Comparison of ENCODE assay signal across 19 cellular contexts in genomic region chr7:24721378-24722030, GRCh38. TPM values are rescaled to one million over a fixed set of nuclear protein-coding genes. Genes with fewer than 3 reads are reported as not detected.
DNase-seq lines count a peak whose midpoint lies in the region; ATAC-seq, FAIRE-seq and TF ChIP-seq lines count a peak whose summit lies in the region.
"Had no signal": no experiment of that assay in that cellular context is flagged by ENCODE, and none has a peak within 500 bp of the region (broad histone marks: within the 10 kb centered on the region; RNA-seq: fewer than 3 reads in every experiment).

No MANE protein-coding gene starts in this region.

- TF ChIP-seq CTCF in left ventricle myocardium inferior (IDR thresholded peaks at IDR 0.05; ENCODE audit: borderline replicate concordance) (no peak), PC-3 (conservative IDR thresholded peaks at IDR 0.05; ENCODE audit: low read depth, low read length) (peak; percentile 29; the same call in 1 of the 2 replicates), keratinocyte (optimal IDR thresholded peaks at IDR 0.05 in 1 of 3, IDR thresholded peaks at IDR 0.05 in 1 of 3, conservative IDR thresholded peaks at IDR 0.05 in 1 of 3; ENCODE audit: extremely low read depth in 1 of 3, insufficient read depth in 2 of 3, low read length in 3 of 3) (no peak), upper lobe of right lung (IDR thresholded peaks at IDR 0.05) (no peak), GM13976 (IDR thresholded peaks at IDR 0.05; ENCODE audit: borderline replicate concordance, control extremely low read depth, extremely low read depth, insufficient read depth, missing control alignments) (no peak)

- H3K9ac ChIP-seq in PC-3 (ENCODE audit: low read length) (no peak overlapping the region), keratinocyte (ENCODE audit: control insufficient read depth, extremely low read depth, insufficient read depth, low read length) (no peak overlapping the region)

- dilution Hi-C loops in keratinocyte (cut with MboI; ENCODE audit: extremely low pct_ligation_motif_present, low sequenced_read_pairs), result no loop called here

- peak overlapping the region; percentile 57 for H3K4me2 ChIP-seq in PC-3 (ENCODE audit: low read length)
- peak overlapping the region; percentile 29 for H3K4me2 ChIP-seq in keratinocyte (ENCODE audit: control insufficient read depth, extremely low read depth, insufficient read depth, low read depth, low read length)

- CTCF ChIA-PET in PC-3 (lab: Charles Lee), result interaction anchor here (0.6 kb wide), 1 partner anchor 91 kb away, joined by 3 read pairs; no protein-coding TSS in a partner anchor

- DNase-seq in cardiac septum (ENCODE audit: low spot score), result peak; percentile 35
- DNase-seq in left ventricle myocardium inferior, result no peak
- peak; percentile 74 for DNase-seq in PC-3
- peak; percentile 50 for DNase-seq in keratinocyte (ENCODE audit: low read depth, low spot score)
- DNase-seq in upper lobe of right lung, result no peak
- DNase-seq in G401 (ENCODE audit: low spot score), result no peak
- no peak for DNase-seq in SKM-1 treated with dmso at 0.1 percent for 144 hours (lab: John Stamatoyannopoulos, UW; ENCODE audit: unreplicated experiment)
- DNase-seq in GM13976 (ENCODE audit: low spot score), result no peak
- DNase-seq: activated naive CD4-positive, alpha-beta T cell treated with anti-CD3 and anti-CD28 coated beads for 36 hours; colonic mucosa; gastrocnemius medialis; lower lobe of right lung; natural killer cell; NCI-H2171; SIG-M5; stimulated activated naive CD8-positive, alpha-beta T cell treated with anti-CD3 and anti-CD28 coated beads, Interleukin-15, amount 100 ng/mL, for 72 hours; T1000 had no signal

- no peaks in the 10 kb centered on the region for H3F3A ChIP-seq in PC-3 (ENCODE audit: low read length, unreplicated experiment)

- H3K27ac ChIP-seq in left ventricle myocardium inferior (replicated peaks) (no peak overlapping the region), PC-3 (ENCODE audit: low read length) (peak overlapping the region; percentile 43), keratinocyte (ENCODE audit: control insufficient read depth, insufficient read depth, low read length) (no peak overlapping the region), upper lobe of right lung (no peak overlapping the region)
- H3K27ac ChIP-seq: ascending aorta, colonic mucosa, gastrocnemius medialis, lower lobe of right lung had no signal

- no peak for FAIRE-seq in keratinocyte (lab: Jason Lieb, UNC)
- FAIRE-seq: GM18507 had no signal

- no peaks in the 10 kb centered on the region for H4K20me1 ChIP-seq in PC-3 (ENCODE audit: low read length)
- no peaks in the 10 kb centered on the region for H4K20me1 ChIP-seq in keratinocyte (ENCODE audit: control insufficient read depth, extremely low read depth, insufficient read depth, low read length)

- intact Hi-C loops in cardiac septum (cut with DNase I), result no loop called here
- intact Hi-C loops in left ventricle myocardium inferior (cut with micrococcal nuclease), result no loop called here
- intact Hi-C loops in PC-3 (cut with micrococcal nuclease), result no loop called here
- intact Hi-C loops in upper lobe of right lung (cut with DNase I), result no loop called here

- H3K27me3 ChIP-seq in left ventricle myocardium inferior (ENCODE audit: low read depth) (no peaks in the 10 kb centered on the region), PC-3 (ENCODE audit: low read length) (no peaks in the 10 kb centered on the region), keratinocyte (ENCODE audit: control insufficient read depth, extremely low read depth, insufficient read depth, low read length) (no peaks in the 10 kb centered on the region), upper lobe of right lung (no peaks in the 10 kb centered on the region)
- H3K27me3 ChIP-seq: ascending aorta, colonic mucosa, gastrocnemius medialis had no signal

- H2AFZ ChIP-seq in PC-3 (ENCODE audit: low read length) (peak overlapping the region; percentile 60), keratinocyte (ENCODE audit: control insufficient read depth, low read length) (no peak overlapping the region)

- ATAC-seq in PC-3, result peak; percentile 66
- peak; percentile 10 for ATAC-seq in upper lobe of right lung
- ATAC-seq: gastrocnemius medialis; lower lobe of right lung; natural killer cell; stimulated activated naive CD8-positive, alpha-beta T cell treated with anti-CD3 and anti-CD28 coated beads, Interleukin-15, amount 100 ng/mL, for 72 hours had no signal

- POLR2A ChIA-PET in PC-3 (lab: Charles Lee; ENCODE audit: unreplicated experiment), result no interaction called here

- H3K9me3 ChIP-seq in left ventricle myocardium inferior (replicated peaks), result no peaks in the 10 kb centered on the region
- H3K9me3 ChIP-seq in PC-3 (ENCODE audit: low read length), result no peaks in the 10 kb centered on the region
- H3K9me3 ChIP-seq in keratinocyte (ENCODE audit: control insufficient read depth, low read depth, low read length), result no peaks in the 10 kb centered on the region
- no peaks in the 10 kb centered on the region for H3K9me3 ChIP-seq in upper lobe of right lung
- H3K9me3 ChIP-seq: ascending aorta, colonic mucosa, gastrocnemius medialis, lower lobe of right lung had no signal

- in situ Hi-C loops in G401 (cut with HindIII; ENCODE audit: low sequenced_read_pairs) (no loop called here), GM13976 (cut with MboI; ENCODE audit: low sequenced_read_pairs, unreplicated experiment) (no loop called here)

- H3K4me3 ChIP-seq in left ventricle myocardium inferior (no peak overlapping the region), PC-3 (ENCODE audit: low read length) (no peak overlapping the region; the same call in 1 of the 2 replicates), keratinocyte (ENCODE audit: control insufficient read depth in 2 of 3, extremely low read depth in 1 of 3, insufficient read depth in 2 of 3, low read depth in 1 of 3, low read length in 3 of 3) (no peak overlapping the region), upper lobe of right lung (no peak overlapping the region)
- H3K4me3 ChIP-seq: ascending aorta, colonic mucosa, gastrocnemius medialis, lower lobe of right lung had no signal

- no peaks in the 10 kb centered on the region for H3K36me3 ChIP-seq in left ventricle myocardium inferior
- no peaks in the 10 kb centered on the region for H3K36me3 ChIP-seq in PC-3 (ENCODE audit: low read depth, low read length)
- peaks cover 18 to 37% of the 10 kb centered on the region in 2 experiments for H3K36me3 ChIP-seq in keratinocyte (ENCODE audit: control insufficient read depth in 2 of 2, extremely low read depth in 1 of 2, insufficient read depth in 2 of 2, low read length in 2 of 2)
- H3K36me3 ChIP-seq in upper lobe of right lung, result no peaks in the 10 kb centered on the region
- H3K36me3 ChIP-seq: colonic mucosa, gastrocnemius medialis, lower lobe of right lung had no signal

- H3K9me2 ChIP-seq in PC-3 (replicated peaks; ENCODE audit: low read length), result no peaks in the 10 kb centered on the region

- no TSS peak for BruUV-seq in PC-3 (replicated peaks; lab: Mats Ljungman, UMichigan)

- H3K4me1 ChIP-seq in left ventricle myocardium inferior (no peaks in the 10 kb centered on the region), PC-3 (ENCODE audit: insufficient read depth, low read length) (peaks cover 12% of the 10 kb centered on the region), keratinocyte (ENCODE audit: control insufficient read depth, extremely low read depth, insufficient read depth, low read length) (peaks cover 14% of the 10 kb centered on the region), upper lobe of right lung (no peaks in the 10 kb centered on the region)
- H3K4me1 ChIP-seq: ascending aorta, colonic mucosa, lower lobe of right lung had no signal

- peaks cover 5% of the 10 kb centered on the region for H3K9me1 ChIP-seq in keratinocyte (ENCODE audit: control insufficient read depth, extremely low read depth, insufficient read depth, low read length)

- H3K79me2 ChIP-seq in PC-3 (ENCODE audit: low read length), result no peaks in the 10 kb centered on the region
- H3K79me2 ChIP-seq in keratinocyte (ENCODE audit: control insufficient read depth, insufficient read depth, low read length), result peaks cover 20% of the 10 kb centered on the region

RNA-seq across cellular contexts. Expression of gene GSDME, which starts 35.8 kb away (rescaled TPM):
- 7.5 TPM for total RNA-seq in cardiac septum
- total RNA-seq in left ventricle myocardium inferior, result 5.6 TPM
- total RNA-seq in PC-3 (2014; rRNA removed), result 12.0 and 16.6 TPM in 2 replicates
- polyA plus RNA-seq in keratinocyte, result 81.7 to 105 TPM (median 95.6 TPM) in 3 replicates
- 83.9 TPM for polyA plus RNA-seq in keratinocyte (2011; ENCODE audit: low read depth)
- polyA plus RNA-seq in keratinocyte (2011; cell fraction: cytosol; rRNA removed), result 71.7 and 85.2 TPM in 2 replicates
- 134 and 143 TPM in 2 replicates for polyA plus RNA-seq in keratinocyte (2011; cell fraction: nucleus; rRNA removed)
- 59.5 and 86.4 TPM in 2 replicates for polyA plus RNA-seq in keratinocyte (2012; ENCODE audit: low replicate concordance)
- 71.0 to 119 TPM (median 96.2 TPM) in 3 replicates for polyA minus RNA-seq in keratinocyte
- polyA minus RNA-seq in keratinocyte (2011; cell fraction: cytosol; rRNA and poly(A)+ RNA removed), result 60.0 TPM
- 50.8 and 85.9 TPM in 2 replicates for polyA minus RNA-seq in keratinocyte (2011; cell fraction: nucleus; rRNA and poly(A)+ RNA removed)
- total RNA-seq in upper lobe of right lung, result 13.4 TPM
- total RNA-seq in G401 (2014; rRNA removed; shearing (Covaris generic)), result 1.3 and 4.8 TPM in 2 replicates

Comparison
In these comparisons a context has a peak if more than half of its experiments do, and no peak if none do; other contexts are left out.
1. DNase-seq: peak in cardiac septum (single experiment), PC-3 (single experiment) and keratinocyte (single experiment); none in left ventricle myocardium inferior (single experiment), upper lobe of right lung (single experiment), G401 (single experiment), SKM-1 treated with dmso at 0.1 percent for 144 hours (single experiment) and GM13976 (single experiment).